Comparison of ENCODE assay signal across 8 cellular contexts in the genomic region with DNA sequence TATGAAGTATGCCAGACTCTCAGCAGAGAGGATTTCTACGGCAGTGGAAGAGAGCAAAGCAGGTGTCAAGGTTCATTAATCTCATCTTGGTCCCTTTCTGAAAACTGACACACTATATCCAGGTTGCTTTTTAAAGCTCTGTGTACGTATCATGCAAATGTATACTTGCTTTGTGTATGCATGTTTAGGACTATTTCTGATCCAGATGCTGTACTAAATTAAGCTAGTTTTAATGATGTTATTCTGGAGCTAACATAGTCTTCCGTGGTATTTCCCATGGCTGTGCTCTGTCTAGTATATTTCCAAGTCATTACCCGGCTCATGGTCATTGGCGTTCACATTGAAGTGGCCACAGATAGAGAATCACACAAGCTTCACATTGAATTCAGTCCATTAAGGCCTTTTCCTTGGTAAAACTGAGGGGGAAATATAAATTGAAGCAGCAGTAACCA. TPM values are rescaled to one million over a fixed set of nuclear protein-coding genes. Genes with fewer than 3 reads are reported as not detected.
DNase-seq lines count a peak whose midpoint lies in the region; ATAC-seq and TF ChIP-seq lines count a peak whose summit lies in the region.

No MANE protein-coding gene starts in this region.

- 72% methylated on average over 5 of the region's 5 CpGs for WGBS in hepatocyte (ENCODE audit: low lambda C conversion rate, missing lambda C conversion rate)
- 10 to 12% methylated on average over 4 to 5 of the region's 5 CpGs for WGBS in transverse colon (ENCODE audit: low coverage in 1 of 2), 2 donors

- peak; percentile 31 for ATAC-seq in GM21515 (IDR thresholded peaks at IDR 0.05; ENCODE audit: unreplicated experiment)
- ATAC-seq in HG03039 (IDR thresholded peaks at IDR 0.05; ENCODE audit: unreplicated experiment), result no peak

- no peaks in the 10 kb centered on the region for H3K36me3 ChIP-seq in BLaER1 treated with 17β-estradiol and CSF1 and Interleukin-3, amounts not matched to agents 10 nM and 100 nM
- H3K36me3 ChIP-seq in OCI-LY7 (ENCODE audit: insufficient read depth, low read length) (no peaks in the 10 kb centered on the region), hepatocyte (replicated peaks; ENCODE audit: insufficient read depth, low read depth) (no peaks in the 10 kb centered on the region), transverse colon (no peaks in the 10 kb centered on the region)

- CTCF ChIA-PET in OCI-LY7 (lab: Charles Lee; ENCODE audit: unreplicated experiment), result no interaction called here

- TF ChIP-seq EP300 in transverse colon (IDR thresholded peaks at IDR 0.05; ENCODE audit: low read depth), result no peak

- TF ChIP-seq POLR2A in transverse colon (IDR thresholded peaks at IDR 0.05), result no peak

- BruUV-seq in OCI-LY7 (replicated peaks; lab: Mats Ljungman, UMichigan), result no TSS peak

- peak overlapping the region; percentile 81 to 97 (median 92) for H3K4me2 ChIP-seq in BLaER1 treated with 17β-estradiol and CSF1 and Interleukin-3, amounts not matched to agents 10 nM and 100 nM
- peak overlapping the region; percentile 79 for H3K4me2 ChIP-seq in OCI-LY7 (ENCODE audit: low read length)
- peak overlapping the region; percentile 14 for H3K4me2 ChIP-seq in hepatocyte

- peak overlapping the region; percentile 45 to 94 (median 72) for H3K27ac ChIP-seq in BLaER1 treated with 17β-estradiol and CSF1 and Interleukin-3, amounts not matched to agents 10 nM and 100 nM
- H3K27ac ChIP-seq in OCI-LY7 (ENCODE audit: low read depth, low read length, poor library complexity, severe bottlenecking) (peak overlapping the region; percentile 50), hepatocyte (peak overlapping the region; percentile 94), transverse colon (peak overlapping the region; percentile 80 to 84 (median 81))

- H3K9me3 ChIP-seq in BLaER1 treated with 17β-estradiol and CSF1 and Interleukin-3, amounts not matched to agents 10 nM and 100 nM (replicated peaks in 1 of 11), result no peaks in the 10 kb centered on the region
- H3K9me3 ChIP-seq in OCI-LY7 (ENCODE audit: low read length) (no peaks in the 10 kb centered on the region), hepatocyte (ENCODE audit: low read depth) (no peaks in the 10 kb centered on the region), transverse colon (no peaks in the 10 kb centered on the region)

- peak overlapping the region; percentile 27 to 82 (median 63); a peak in 20 of 22 replicates for H3K9ac ChIP-seq in BLaER1 treated with 17β-estradiol and CSF1 and Interleukin-3, amounts not matched to agents 10 nM and 100 nM

- peak overlapping the region in 8 of 10 experiments; percentile 2 to 39 (median 12); a peak in 9 of 20 replicates for H3K4me3 ChIP-seq in BLaER1 treated with 17β-estradiol and CSF1 and Interleukin-3, amounts not matched to agents 10 nM and 100 nM
- peak overlapping the region; percentile 53 for H3K4me3 ChIP-seq in OCI-LY7 (ENCODE audit: low read depth, low read length, poor library complexity, severe bottlenecking)
- H3K4me3 ChIP-seq in hepatocyte, result no peak overlapping the region
- H3K4me3 ChIP-seq in transverse colon, result peak overlapping the region in 1 of 4 donors; percentile 6

- POLR2A ChIA-PET in OCI-LY7 (lab: Charles Lee), result interaction anchor here (0.8 to 2.4 kb wide), 4 partner anchors 9 to 184 kb away, joined by 3 to 6 read pairs (median 4); no protein-coding TSS in a partner anchor

- H4K20me1 ChIP-seq in BLaER1 treated with 17β-estradiol and CSF1 and Interleukin-3, amounts not matched to agents 10 nM and 100 nM, result peaks cover 0 to 19% (median 0%) of the 10 kb centered on the region in 11 experiments; a peak in 3 of 22 replicates
- H4K20me1 ChIP-seq in OCI-LY7 (ENCODE audit: insufficient read depth, low read length), result 0 out of 2 replicates have a peak, but pooled peaks cover 3% of the 10 kb centered on the region
- H4K20me1 ChIP-seq in hepatocyte (ENCODE audit: insufficient read depth, poor library complexity, severe bottlenecking), result no peaks in the 10 kb centered on the region

- H2AFZ ChIP-seq in OCI-LY7 (ENCODE audit: low read length), result no peak overlapping the region
- H2AFZ ChIP-seq in hepatocyte, result no peak overlapping the region

- H3K79me2 ChIP-seq in OCI-LY7 (ENCODE audit: insufficient read depth, low read depth, low read length) (no peaks in the 10 kb centered on the region), hepatocyte (no peaks in the 10 kb centered on the region)

- in situ Hi-C loops in transverse colon (cut with MboI; ENCODE audit: low pct_ligation_motif_present in 1 of 4, low pct_unique_long_range_greater_than_20kb in 1 of 4, low sequenced_read_pairs in 3 of 4), result loop anchor here in 3 of 4 donors (5.0 to 25.0 kb wide), 3 partner anchors 51 to 298 kb away; no protein-coding TSS in a partner anchor

- no peak for TF ChIP-seq CTCF in OCI-LY7 (conservative IDR thresholded peaks at IDR 0.05; ENCODE audit: low read length)
- TF ChIP-seq CTCF in hepatocyte (IDR thresholded peaks at IDR 0.05; ENCODE audit: poor library complexity), result no peak
- TF ChIP-seq CTCF in transverse colon (IDR thresholded peaks at IDR 0.05), result no peak

- H3K9me2 ChIP-seq in OCI-LY7 (ENCODE audit: insufficient read depth, low read length) (no peaks in the 10 kb centered on the region), hepatocyte (replicated peaks; ENCODE audit: insufficient read depth) (no peaks in the 10 kb centered on the region)

- DNase-seq in OCI-LY7 (ENCODE audit: low spot score), result peak; percentile 33
- DNase-seq in hepatocyte (ENCODE audit: low spot score), result no peak
- DNase-seq in transverse colon, result no peak
- no peak for DNase-seq in activated effector memory CD4-positive, alpha-beta T cell treated with anti-CD3 and anti-CD28 coated beads, Interleukin-2, amount 50 U/mL, for 16 hours
- no peak for DNase-seq in NCI-H2227 (lab: John Stamatoyannopoulos, UW; ENCODE audit: unreplicated experiment)

- peaks cover 0 to 35% (median 4%) of the 10 kb centered on the region in 11 experiments; a peak in 6 of 22 replicates for H3K27me3 ChIP-seq in BLaER1 treated with 17β-estradiol and CSF1 and Interleukin-3, amounts not matched to agents 10 nM and 100 nM
- H3K27me3 ChIP-seq in hepatocyte, result no peaks in the 10 kb centered on the region
- no peaks in the 10 kb centered on the region for H3K27me3 ChIP-seq in transverse colon

- peaks cover 84 to 91% (median 88%) of the 10 kb centered on the region in 10 experiments for H3K4me1 ChIP-seq in BLaER1 treated with 17β-estradiol and CSF1 and Interleukin-3, amounts not matched to agents 10 nM and 100 nM
- H3K4me1 ChIP-seq in OCI-LY7 (ENCODE audit: insufficient read depth, low read length, poor library complexity, severe bottlenecking) (peaks cover 54% of the 10 kb centered on the region), hepatocyte (ENCODE audit: insufficient read depth) (peaks cover 17% of the 10 kb centered on the region), transverse colon (peaks cover 26 to 52% (median 40%) of the 10 kb centered on the region in 4 donors)

- intact Hi-C loops in OCI-LY7 (cut with micrococcal nuclease; ENCODE audit: unreplicated experiment), result loop anchor here (2.0 to 10.0 kb wide), 4 partner anchors 48 to 439 kb away; a partner anchor contains a TSS
- intact Hi-C loops in transverse colon (cut with DNase I; ENCODE audit: low total_unique reads), result no loop called here

RNA-seq across cellular contexts. Expression of a gene that starts 59.1 kb away (rescaled TPM):
- total RNA-seq in OCI-LY7 (2014; rRNA removed; shearing (Covaris generic)), result not detected in 2 replicates
- total RNA-seq in OCI-LY7 (2022), result not detected in 2 replicates
- total RNA-seq in hepatocyte, result 32.8 and 34.7 TPM in 2 replicates
- polyA plus RNA-seq in hepatocyte, result 28.7 and 34.1 TPM in 2 replicates
- total RNA-seq in transverse colon, result 10 to 100 TPM; 13.7 to 57.2 (median 50.7) TPM

Comparison
In these comparisons a context has a peak if more than half of its experiments do, and no peak if none do; other contexts are left out.
1. H3K4me2 ChIP-seq: peak in every context shown above with its lines; median percentile 92 in BLaER1 treated with 17β-estradiol and CSF1 and Interleukin-3, amounts not matched to agents 10 nM and 100 nM; 79 in OCI-LY7; 14 in hepatocyte.
2. RNA of a gene that starts 59.1 kb away (total RNA-seq): 13.7 to 57.2 TPM in transverse colon and 32.8 to 34.7 TPM in hepatocyte; not detected in OCI-LY7; every median in the first group is over 10 times any median in the second.
3. Peak in every context shown above with its lines, with median percentiles within 50 percentile points of each other: H3K27ac ChIP-seq.